1 cellular context compared by ENCODE assay signal in genomic region chr13:23898101-23898500, GRCh38.
TF ChIP-seq lines count a peak whose summit lies in the region.

No MANE protein-coding gene starts in this region.

TF ChIP-seq in IMR-90, 13 proteins besides CTCF, POLR2A, EP300 and RAD21:
- TF ChIP-seq, protein P1, sequence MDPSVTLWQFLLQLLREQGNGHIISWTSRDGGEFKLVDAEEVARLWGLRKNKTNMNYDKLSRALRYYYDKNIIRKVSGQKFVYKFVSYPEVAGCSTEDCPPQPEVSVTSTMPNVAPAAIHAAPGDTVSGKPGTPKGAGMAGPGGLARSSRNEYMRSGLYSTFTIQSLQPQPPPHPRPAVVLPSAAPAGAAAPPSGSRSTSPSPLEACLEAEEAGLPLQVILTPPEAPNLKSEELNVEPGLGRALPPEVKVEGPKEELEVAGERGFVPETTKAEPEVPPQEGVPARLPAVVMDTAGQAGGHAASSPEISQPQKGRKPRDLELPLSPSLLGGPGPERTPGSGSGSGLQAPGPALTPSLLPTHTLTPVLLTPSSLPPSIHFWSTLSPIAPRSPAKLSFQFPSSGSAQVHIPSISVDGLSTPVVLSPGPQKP (IDR thresholded peaks at IDR 0.05; ENCODE audit: borderline replicate concordance, low read depth, low read length), result no peak
- TF ChIP-seq BHLHE40 (IDR thresholded peaks at IDR 0.05; ENCODE audit: low read depth, low read length) (peak; percentile 64), NFE2L2 (IDR thresholded peaks at IDR 0.05; ENCODE audit: low read depth, low read length) (peak; percentile 57; the same call in 1 of the 2 replicates), MXI1 (IDR thresholded peaks at IDR 0.05; ENCODE audit: borderline replicate concordance, low read depth, low read length) (peak; percentile 93), RCOR1 (IDR thresholded peaks at IDR 0.05; ENCODE audit: insufficient replicate concordance, low read length) (no peak), MAZ (IDR thresholded peaks at IDR 0.05; ENCODE audit: borderline replicate concordance, low read depth, low read length) (no peak), MAFK (IDR thresholded peaks at IDR 0.05; ENCODE audit: low read depth, low read length) (peak; percentile 86), FOS (IDR thresholded peaks at IDR 0.05; ENCODE audit: low read depth, low read length) (peak; percentile 79), CEBPB (IDR thresholded peaks at IDR 0.05; ENCODE audit: low read depth, low read length) (peak; percentile 43; the same call in 1 of the 2 replicates)
- TF ChIP-seq, protein P2, sequence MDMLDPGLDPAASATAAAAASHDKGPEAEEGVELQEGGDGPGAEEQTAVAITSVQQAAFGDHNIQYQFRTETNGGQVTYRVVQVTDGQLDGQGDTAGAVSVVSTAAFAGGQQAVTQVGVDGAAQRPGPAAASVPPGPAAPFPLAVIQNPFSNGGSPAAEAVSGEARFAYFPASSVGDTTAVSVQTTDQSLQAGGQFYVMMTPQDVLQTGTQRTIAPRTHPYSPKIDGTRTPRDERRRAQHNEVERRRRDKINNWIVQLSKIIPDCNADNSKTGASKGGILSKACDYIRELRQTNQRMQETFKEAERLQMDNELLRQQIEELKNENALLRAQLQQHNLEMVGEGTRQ (IDR thresholded peaks at IDR 0.05; ENCODE audit: low read depth, low read length), result peak; percentile 29; the same call in 1 of the 2 replicates
